ENCODE assay signal across 9 cellular contexts in genomic region chr9:94922098-94922607, GRCh38.
DNase-seq lines count a peak whose midpoint lies in the region; ATAC-seq and TF ChIP-seq lines count a peak whose summit lies in the region.
"Had no signal": no experiment of that assay in that cellular context is flagged by ENCODE, and none has a peak within 500 bp of the region (broad histone marks: within the 10 kb centered on the region; RNA-seq: fewer than 3 reads in every experiment).

No MANE protein-coding gene starts in this region.

- in situ Hi-C loops in brain microvascular endothelial cell (cut with HindIII; ENCODE audit: low pct_ligation_motif_present, low sequenced_read_pairs), result no loop called here

- 20% methylated on average over 10 of the region's 10 CpGs for WGBS in thyroid gland, 2 donors

- H3K27ac ChIP-seq in brain microvascular endothelial cell (peak overlapping the region; percentile 96), thyroid gland (peak overlapping the region; percentile 94 to 97 (median 96))

- no peak for TF ChIP-seq CTCF in brain microvascular endothelial cell (IDR thresholded peaks at IDR 0.05; ENCODE audit: low read depth, low read length, missing control alignments)
- TF ChIP-seq CTCF in thyroid gland (IDR thresholded peaks at IDR 0.05), result peak in 1 of 6 experiments; percentile 13
- no peak for TF ChIP-seq CTCF in CD14-positive monocyte (IDR thresholded peaks at IDR 0.05)

- H3K36me3 ChIP-seq in brain microvascular endothelial cell (replicated peaks) (no peaks in the 10 kb centered on the region), thyroid gland (no peaks in the 10 kb centered on the region)

- H3K4me3 ChIP-seq in brain microvascular endothelial cell (ENCODE audit: low read depth, low read length) (no peak overlapping the region), thyroid gland (replicated peaks in 1 of 3) (no peak overlapping the region)

- H3K27me3 ChIP-seq in brain microvascular endothelial cell (replicated peaks) (no peaks in the 10 kb centered on the region), thyroid gland (no peaks in the 10 kb centered on the region)

- no peaks in the 10 kb centered on the region for H3K9me3 ChIP-seq in thyroid gland

- intact Hi-C loops in thyroid gland (cut with DNase I), result no loop called here
- intact Hi-C loops in CD14-positive monocyte (cut with micrococcal nuclease), result no loop called here

- H3K27ac Mint-ChIP-seq in CD14-positive monocyte, result no peak overlapping the region
- H3K27ac Mint-ChIP-seq: IgD-negative memory B cell had no signal

- H3K4me1 Mint-ChIP-seq in CD14-positive monocyte, result peaks cover 17% of the 10 kb centered on the region

- DNase-seq in LoVo (ENCODE audit: low spot score) (peak; percentile 63), brain microvascular endothelial cell (peak; percentile 97), left lobe of liver (ENCODE audit: low spot score) (no peak), thyroid gland (peak; percentile 88 to 91), CD14-positive monocyte (ENCODE audit: low spot score) (no peak)

- no peak overlapping the region for H3K4me3 Mint-ChIP-seq in CD14-positive monocyte

- peaks cover 0 to 3% (median 1%) of the 10 kb centered on the region in 3 donors for H3K27me3 Mint-ChIP-seq in CD14-positive monocyte (ENCODE audit: low read depth in 3 of 3)
- H3K27me3 Mint-ChIP-seq: IgD-negative memory B cell had no signal

- H3K9me3 Mint-ChIP-seq in CD14-positive monocyte, result no peaks in the 10 kb centered on the region
- H3K9me3 Mint-ChIP-seq: IgD-negative memory B cell had no signal

- peak in 1 of 2 donors; percentile 57 for TF ChIP-seq POLR2A in thyroid gland (IDR thresholded peaks at IDR 0.05)

- peaks cover 7 to 17% of the 10 kb centered on the region in 2 donors for H3K36me3 Mint-ChIP-seq in CD14-positive monocyte

- peaks cover 31 to 39% of the 10 kb centered on the region in 2 donors for H3K4me1 ChIP-seq in thyroid gland

- ATAC-seq in left lobe of liver (peak; percentile 54), GM21619 (IDR thresholded peaks at IDR 0.05; ENCODE audit: unreplicated experiment) (no peak), HG03175 (IDR thresholded peaks at IDR 0.05; ENCODE audit: unreplicated experiment) (no peak), GM21515 (IDR thresholded peaks at IDR 0.05; ENCODE audit: unreplicated experiment) (no peak)

Comparison
In these comparisons a context has a peak if more than half of its experiments do, and no peak if none do; other contexts are left out.
1. DNase-seq: peak in LoVo (single experiment), brain microvascular endothelial cell (single experiment) and thyroid gland (2 of 2); none in left lobe of liver (single experiment) and CD14-positive monocyte (single experiment).